In genomic region chr4:52550186-52550585, GRCh38 we compare ENCODE assay signal across 18 cellular contexts.
DNase-seq lines count a peak whose midpoint lies in the region; ATAC-seq and TF ChIP-seq lines count a peak whose summit lies in the region.
"Had no signal": no experiment of that assay in that cellular context is flagged by ENCODE, and none has a peak within 500 bp of the region (broad histone marks: within the 10 kb centered on the region; RNA-seq: fewer than 3 reads in every experiment).

No MANE protein-coding gene starts in this region.

- peaks cover 21% of the 10 kb centered on the region for H3K4me1 Mint-ChIP-seq in nephron

- H3K36me3 ChIP-seq in RWPE2 (ENCODE audit: low read depth): no peaks in the 10 kb centered on the region
- H3K36me3 ChIP-seq: BLaER1 had no signal

- H3K36me3 Mint-ChIP-seq in nephron (ENCODE audit: low read depth): no peaks in the 10 kb centered on the region

- DNase-seq in HPDE6-E6E7 (ENCODE audit: extremely low spot score): peak; percentile 60
- DNase-seq in RWPE2 (ENCODE audit: low spot score): no peak
- DNase-seq in foreskin keratinocyte: peak; percentile 80 to 91
- no peak for DNase-seq in stimulated activated CD4-positive, alpha-beta T cell treated with anti-CD3 and anti-CD28 coated beads, Interleukin-4, amount 100 ng/mL, for 1 hour
- no peak for DNase-seq in NCI-H1105 treated with DMSO at 0.1 percent for 48 hours (lab: John Stamatoyannopoulos, UW)
- DNase-seq: DMS153; HCEC 1CT; MV-4-11; NCI-H1436; NCI-H2081; NCI-H2227 treated with DMSO at 0.1 percent for 48 hours; NCI-H69; NK-92 treated with Interleukin-12 subunit alpha and Interleukin-12 subunit beta, amount 100 ng/mL, for 24 hours; OCI-M1 had no signal

- peak overlapping the region in 2 of 3 experiments; percentile 12 to 17 for H3K27ac Mint-ChIP-seq in nephron

- no peaks in the 10 kb centered on the region for H3K27me3 ChIP-seq in RWPE2 (ENCODE audit: insufficient read depth, poor library complexity, severe bottlenecking)
- H3K27me3 ChIP-seq in foreskin keratinocyte: no peaks in the 10 kb centered on the region
- H3K27me3 ChIP-seq: BLaER1 had no signal

- H3K4me3 ChIP-seq in RWPE2 (ENCODE audit: severe bottlenecking): no peak overlapping the region
- H3K4me3 ChIP-seq: BLaER1, SK-N-MC had no signal

- no peak for TF ChIP-seq CTCF in RWPE2 (IDR thresholded peaks at IDR 0.05; ENCODE audit: poor library complexity, severe bottlenecking)
- TF ChIP-seq CTCF in foreskin keratinocyte (conservative IDR thresholded peaks at IDR 0.05): no peak
- no peak for TF ChIP-seq CTCF in nephron (IDR thresholded peaks at IDR 0.05; ENCODE audit: unreplicated experiment in 3 of 3)

- H3K27ac ChIP-seq in RWPE2 (ENCODE audit: poor library complexity, severe bottlenecking) (peak overlapping the region; percentile 38), foreskin keratinocyte (no peak overlapping the region)
- H3K27ac ChIP-seq: BLaER1, SK-N-MC had no signal

- H3K9me3 ChIP-seq in RWPE2 (ENCODE audit: severe bottlenecking): no peaks in the 10 kb centered on the region
- H3K9me3 ChIP-seq: BLaER1 had no signal

- H3K27me3 Mint-ChIP-seq in nephron (ENCODE audit: low read depth): no peaks in the 10 kb centered on the region

- H3K4me1 ChIP-seq in RWPE2 (ENCODE audit: insufficient read depth, poor library complexity, severe bottlenecking) (peaks cover 6% of the 10 kb centered on the region), foreskin keratinocyte (peaks cover 32% of the 10 kb centered on the region)
- H3K4me1 ChIP-seq: BLaER1 had no signal

- H3K9me3 Mint-ChIP-seq in nephron: peaks cover 3% of the 10 kb centered on the region

- ATAC-seq in RWPE2 (ENCODE audit: low read depth): peak; percentile 83
- ATAC-seq in foreskin keratinocyte: peak; percentile 64
- ATAC-seq in GM19035 (IDR thresholded peaks at IDR 0.05; ENCODE audit: unreplicated experiment): no peak

- H3K4me3 Mint-ChIP-seq in nephron: no peak overlapping the region

Comparison
In these comparisons a context has a peak if more than half of its experiments do, and no peak if none do; other contexts are left out.
1. DNase-seq: peak in HPDE6-E6E7 (single experiment) and foreskin keratinocyte (2 of 2); none in RWPE2 (single experiment), stimulated activated CD4-positive, alpha-beta T cell treated with anti-CD3 and anti-CD28 coated beads, Interleukin-4, amount 100 ng/mL, for 1 hour (single experiment) and NCI-H1105 treated with DMSO at 0.1 percent for 48 hours (single experiment).